Comparison of ENCODE assay signal across 1 cellular context in the genomic region with DNA sequence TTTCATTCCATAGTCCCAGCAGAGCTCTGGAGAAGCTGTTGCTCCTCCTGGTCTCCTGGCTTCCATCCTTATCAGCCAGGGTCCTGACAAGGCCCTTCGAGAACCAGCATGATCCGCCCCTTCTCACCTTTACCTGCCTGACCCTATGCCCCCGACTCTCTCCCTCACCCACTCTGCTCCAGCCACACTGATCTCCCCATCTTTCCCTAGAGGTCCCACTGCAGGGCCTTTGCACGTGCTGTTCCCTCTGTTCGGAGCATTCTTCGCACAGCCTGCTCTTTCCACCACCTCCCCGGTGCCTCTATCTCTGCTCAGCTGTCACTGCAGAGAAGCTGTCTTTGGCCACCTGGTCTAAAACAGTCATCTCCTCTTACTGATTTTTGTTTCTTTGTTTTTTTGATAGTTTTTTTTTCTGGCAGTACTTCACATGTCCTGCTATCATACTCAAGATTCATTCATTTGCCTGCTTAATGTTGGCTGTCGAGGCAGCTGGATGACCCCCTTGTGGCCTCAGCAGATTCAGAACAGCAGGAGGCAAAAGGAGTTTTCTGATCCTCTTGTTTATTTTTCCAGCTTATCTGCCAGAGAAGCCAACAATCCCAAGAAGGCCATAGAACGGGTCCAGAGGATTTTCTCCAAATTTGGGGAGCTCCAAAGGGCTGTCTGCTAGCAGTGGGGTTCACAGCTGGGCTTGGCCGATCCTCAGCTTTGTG.
TF ChIP-seq lines count a peak whose summit lies in the region.

No MANE protein-coding gene starts in this region.

TF ChIP-seq in GM23338, 12 proteins besides CTCF, POLR2A, EP300 and RAD21 (continued from another document):
- TF ChIP-seq ZNF462 (CRISPR knock-in tag; IDR thresholded peaks at IDR 0.05), result no peak
- TF ChIP-seq EZH2phosphoT487 (IDR thresholded peaks at IDR 0.05; ENCODE audit: unreplicated experiment), result no peak
- TF ChIP-seq, protein P1, sequence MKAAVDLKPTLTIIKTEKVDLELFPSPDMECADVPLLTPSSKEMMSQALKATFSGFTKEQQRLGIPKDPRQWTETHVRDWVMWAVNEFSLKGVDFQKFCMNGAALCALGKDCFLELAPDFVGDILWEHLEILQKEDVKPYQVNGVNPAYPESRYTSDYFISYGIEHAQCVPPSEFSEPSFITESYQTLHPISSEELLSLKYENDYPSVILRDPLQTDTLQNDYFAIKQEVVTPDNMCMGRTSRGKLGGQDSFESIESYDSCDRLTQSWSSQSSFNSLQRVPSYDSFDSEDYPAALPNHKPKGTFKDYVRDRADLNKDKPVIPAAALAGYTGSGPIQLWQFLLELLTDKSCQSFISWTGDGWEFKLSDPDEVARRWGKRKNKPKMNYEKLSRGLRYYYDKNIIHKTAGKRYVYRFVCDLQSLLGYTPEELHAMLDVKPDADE (IDR thresholded peaks at IDR 0.05), result no peak
- TF ChIP-seq NANOG (IDR thresholded peaks at IDR 0.05; ENCODE audit: borderline replicate concordance), result no peak
